10 cellular contexts compared by ENCODE assay signal in genomic region chr2:108377815-108378630, GRCh38. TPM values are rescaled to one million over a fixed set of nuclear protein-coding genes. Genes with fewer than 3 reads are reported as not detected.
DNase-seq lines count a peak whose midpoint lies in the region; ATAC-seq, FAIRE-seq and TF ChIP-seq lines count a peak whose summit lies in the region.
"Had no signal": no experiment of that assay in that cellular context is flagged by ENCODE, and none has a peak within 500 bp of the region (broad histone marks: within the 10 kb centered on the region; RNA-seq: fewer than 3 reads in every experiment).

TSS of gene SULT1C4 (plus strand) at chr2:108377954. CDS start at chr2:108378338, 384 bp downstream.

- peak within 1 kb of the TSS; percentile 63 for H2BK120ac ChIP-seq in mesendoderm (ENCODE audit: low read depth, low read length)

- H3K9me3 ChIP-seq in endothelial cell of umbilical vein (replicated peaks; ENCODE audit: control insufficient read depth, insufficient read depth, low read length) (no peaks in the 10 kb centered on the region), stomach smooth muscle (ENCODE audit: control insufficient read depth in 2 of 2, low read length in 2 of 2) (no peaks in the 10 kb centered on the region), OCI-LY7 (ENCODE audit: low read length) (no peaks in the 10 kb centered on the region)

- intact Hi-C loops in endothelial cell of umbilical vein (cut with micrococcal nuclease) (loop anchor here (1.0 kb wide), 1 partner anchor 11 kb away; no protein-coding TSS in a partner anchor), OCI-LY7 (cut with micrococcal nuclease; ENCODE audit: unreplicated experiment) (no loop called here)

- H3K36me3 ChIP-seq in endothelial cell of umbilical vein (ENCODE audit: control insufficient read depth in 2 of 2, extremely low read depth in 1 of 2, insufficient read depth in 2 of 2, low read length in 2 of 2) = no peaks in the 10 kb centered on the region
- no peaks in the 10 kb centered on the region for H3K36me3 ChIP-seq in mesendoderm (ENCODE audit: control insufficient read depth, insufficient read depth, low read length)
- H3K36me3 ChIP-seq in stomach smooth muscle (ENCODE audit: control insufficient read depth in 2 of 2, insufficient read depth in 2 of 2, low read length in 2 of 2) = no peaks in the 10 kb centered on the region
- no peaks in the 10 kb centered on the region for H3K36me3 ChIP-seq in OCI-LY7 (ENCODE audit: insufficient read depth, low read length)

- peak; percentile 56 for FAIRE-seq in endothelial cell of umbilical vein (lab: Jason Lieb, UNC)

- H3K4me2 ChIP-seq in endothelial cell of umbilical vein (ENCODE audit: insufficient read depth, low read length) (peak within 1 kb of the TSS; percentile 46), mesendoderm (ENCODE audit: low read length) (no peak within 1 kb of the TSS), OCI-LY7 (ENCODE audit: low read length) (no peak within 1 kb of the TSS)

- H3K27ac ChIP-seq in endothelial cell of umbilical vein (ENCODE audit: insufficient read depth, low read depth, low read length) = peak within 1 kb of the TSS; percentile 72
- H3K27ac ChIP-seq in mesendoderm (ENCODE audit: low read depth, low read length) = no peak within 1 kb of the TSS
- peak within 1 kb of the TSS; percentile 49 for H3K27ac ChIP-seq in stomach smooth muscle (ENCODE audit: low read length)
- H3K27ac ChIP-seq in OCI-LY7 (ENCODE audit: low read depth, low read length, poor library complexity, severe bottlenecking) = no peak within 1 kb of the TSS

- no peak within 1 kb of the TSS for H3K23ac ChIP-seq in mesendoderm (ENCODE audit: low read length)

- POLR2A ChIA-PET in endothelial cell of umbilical vein (lab: Charles Lee) (interaction anchor here (0.7 to 1.4 kb wide), 2 partner anchors 10 to 72 kb away, joined by 3 to 4 read pairs; no protein-coding TSS in a partner anchor), OCI-LY7 (lab: Charles Lee) (no interaction called here)

- no peaks in the 10 kb centered on the region for H3K9me2 ChIP-seq in OCI-LY7 (ENCODE audit: insufficient read depth, low read length)

- H3K4me1 ChIP-seq in endothelial cell of umbilical vein (ENCODE audit: control insufficient read depth, extremely low read depth, insufficient read depth, low read length) (peaks cover 13% of the 10 kb centered on the region), mesendoderm (ENCODE audit: control insufficient read depth, low read depth, low read length) (no peaks in the 10 kb centered on the region), stomach smooth muscle (ENCODE audit: control insufficient read depth, insufficient read depth, low read length) (peaks cover 11% of the 10 kb centered on the region), OCI-LY7 (ENCODE audit: insufficient read depth, low read length, poor library complexity, severe bottlenecking) (no peaks in the 10 kb centered on the region)

- CTCF ChIA-PET in endothelial cell of umbilical vein (lab: Charles Lee) (interaction anchor here (0.6 to 2.1 kb wide), 4 partner anchors 11 to 1398 kb away, joined by 3 to 4 read pairs (median 3); no protein-coding TSS in a partner anchor), OCI-LY7 (lab: Charles Lee; ENCODE audit: unreplicated experiment) (no interaction called here)

- H3K56ac ChIP-seq in mesendoderm (ENCODE audit: low read length) = peak within 1 kb of the TSS; percentile 18

- BruUV-seq in endothelial cell of umbilical vein (replicated peaks; lab: Mats Ljungman, UMichigan) = TSS peak; percentile 63
- BruUV-seq in OCI-LY7 (replicated peaks; lab: Mats Ljungman, UMichigan) = no TSS peak

- H3K27me3 ChIP-seq in endothelial cell of umbilical vein (ENCODE audit: control insufficient read depth in 2 of 2, insufficient read depth in 2 of 2, low read length in 2 of 2) (peaks cover 0 to 3% of the 10 kb centered on the region in 2 experiments), mesendoderm (ENCODE audit: insufficient read depth, low read length, poor library complexity) (no peaks in the 10 kb centered on the region), stomach smooth muscle (ENCODE audit: control insufficient read depth in 1 of 2, insufficient read depth in 2 of 2, low read length in 2 of 2) (no peaks in the 10 kb centered on the region)

- H3K4me3 ChIP-seq in endothelial cell of umbilical vein (replicated peaks in 1 of 3; ENCODE audit: insufficient read depth in 1 of 3, low read depth in 1 of 3, low read length in 3 of 3) (peak within 1 kb of the TSS in 2 of 3 experiments; percentile 40 to 41), mesendoderm (ENCODE audit: low read length) (no peak within 1 kb of the TSS), stomach smooth muscle (ENCODE audit: low read length in 2 of 2) (peak within 1 kb of the TSS; percentile 68 to 75), OCI-LY7 (ENCODE audit: low read depth, low read length, poor library complexity, severe bottlenecking) (no peak within 1 kb of the TSS)

- no CpG with 5 or more reads among the region's 13 CpGs for WGBS in mesendoderm (ENCODE audit: extremely low coverage, insufficient coverage, low lambda C conversion rate)

- H4K8ac ChIP-seq in mesendoderm (ENCODE audit: low read depth, low read length) = no peak within 1 kb of the TSS

- H2BK15ac ChIP-seq in mesendoderm (replicated peaks; ENCODE audit: low read depth) = no peak within 1 kb of the TSS

- peak within 1 kb of the TSS; percentile 70 for H3K9ac ChIP-seq in endothelial cell of umbilical vein (replicated peaks; ENCODE audit: extremely low read depth, insufficient read depth, low read length)
- peak within 1 kb of the TSS; percentile 3 for H3K9ac ChIP-seq in mesendoderm (ENCODE audit: low read length)
- H3K9ac ChIP-seq in stomach smooth muscle (ENCODE audit: low read length in 2 of 2) = peak within 1 kb of the TSS; percentile 30 to 71

- H4K5ac ChIP-seq in mesendoderm (ENCODE audit: low read length) = no peak within 1 kb of the TSS

- H2AFZ ChIP-seq in endothelial cell of umbilical vein (ENCODE audit: low read depth, low read length) = peak within 1 kb of the TSS; percentile 96
- no peak within 1 kb of the TSS for H2AFZ ChIP-seq in OCI-LY7 (ENCODE audit: low read length)

- dilution Hi-C loops in endothelial cell of umbilical vein (cut with MboI; ENCODE audit: extremely low pct_ligation_motif_present, low sequenced_read_pairs) = no loop called here

- TF ChIP-seq CTCF in endothelial cell of umbilical vein (IDR thresholded peaks at IDR 0.05; ENCODE audit: extremely low read depth in 1 of 2, insufficient read depth in 1 of 2, low read depth in 1 of 2, low read length in 2 of 2) (no peak), OCI-LY7 (conservative IDR thresholded peaks at IDR 0.05; ENCODE audit: low read length) (no peak)

- H3K9me1 ChIP-seq in endothelial cell of umbilical vein (replicated peaks; ENCODE audit: control insufficient read depth, extremely low read depth, insufficient read depth, low read length) = no peaks in the 10 kb centered on the region

- no peaks in the 10 kb centered on the region for H3K79me1 ChIP-seq in mesendoderm (ENCODE audit: low read length)

- H3K4ac ChIP-seq in mesendoderm (ENCODE audit: low read depth, low read length) = peak within 1 kb of the TSS; percentile 25

- H4K20me1 ChIP-seq in endothelial cell of umbilical vein (replicated peaks; ENCODE audit: control insufficient read depth, extremely low read depth, insufficient read depth, low read length) = no peaks in the 10 kb centered on the region
- no peaks in the 10 kb centered on the region for H4K20me1 ChIP-seq in OCI-LY7 (ENCODE audit: insufficient read depth, low read length)

- H2AK5ac ChIP-seq in mesendoderm (ENCODE audit: low read length) = no peak within 1 kb of the TSS

- peak within 1 kb of the TSS; percentile 76 for H3K18ac ChIP-seq in mesendoderm (ENCODE audit: low read length)

- H3K79me2 ChIP-seq in endothelial cell of umbilical vein (ENCODE audit: control insufficient read depth, insufficient read depth, low read length) = no peaks in the 10 kb centered on the region
- H3K79me2 ChIP-seq in mesendoderm (ENCODE audit: control insufficient read depth, insufficient read depth, low read length) = no peaks in the 10 kb centered on the region
- no peaks in the 10 kb centered on the region for H3K79me2 ChIP-seq in OCI-LY7 (ENCODE audit: insufficient read depth, low read depth, low read length)

- no peak within 1 kb of the TSS for H2BK5ac ChIP-seq in mesendoderm (ENCODE audit: low read length)

- peak; percentile 21 for DNase-seq in NCI-H2227 treated with DMSO at 0.1 percent for 48 hours (lab: John Stamatoyannopoulos, UW)
- DNase-seq in endothelial cell of umbilical vein (ENCODE audit: low read depth, low spot score) = peak; percentile 95
- peak; percentile 49 for DNase-seq in mesendoderm
- no peak for DNase-seq in SIG-M5 treated with dmso at 0.1 percent for 504 hours (lab: John Stamatoyannopoulos, UW; ENCODE audit: unreplicated experiment)
- no peak for DNase-seq in GOT3 (lab: John Stamatoyannopoulos, UW)
- DNase-seq in OCI-LY7 (ENCODE audit: low spot score) = no peak
- DNase-seq: activated naive CD8-positive, alpha-beta T cell treated with anti-CD3 and anti-CD28 coated beads, Interleukin-2, amount 10 ng/mL, durations not matched to agents 7 days and 5 days; SIG-M5 had no signal

- ATAC-seq in GM21825 (IDR thresholded peaks at IDR 0.05; ENCODE audit: unreplicated experiment) = no peak

- peak; percentile 52 for TF ChIP-seq POLR2A in endothelial cell of umbilical vein (IDR thresholded peaks at IDR 0.05; ENCODE audit: low read depth, low read length)

TF ChIP-seq in endothelial cell of umbilical vein, 7 proteins besides CTCF, POLR2A, EP300 and RAD21:
- TF ChIP-seq FOS (IDR thresholded peaks at IDR 0.05; ENCODE audit: borderline replicate concordance, insufficient read depth, low read length) (no peak), EZH2 (IDR thresholded peaks at IDR 0.05; ENCODE audit: borderline replicate concordance, low read depth, low read length, severe bottlenecking) (no peak)

RNA-seq across cellular contexts. Expression of gene SULT1C4, which starts in this region (rescaled TPM):
- total RNA-seq in endothelial cell of umbilical vein = 28.2 and 29.3 TPM in 2 replicates
- 12.0 and 17.2 TPM in 2 replicates for polyA plus RNA-seq in endothelial cell of umbilical vein
- polyA plus RNA-seq in endothelial cell of umbilical vein (2011; cell fraction: cytosol; rRNA removed) = 8.3 and 9.0 TPM in 2 replicates
- 45.7 and 46.1 TPM in 2 replicates for polyA plus RNA-seq in endothelial cell of umbilical vein (2011; cell fraction: nucleus; rRNA removed)
- 6.4 and 17.5 TPM in 2 replicates for polyA plus RNA-seq in endothelial cell of umbilical vein (2012)
- 17.5 and 19.1 TPM in 2 replicates for polyA minus RNA-seq in endothelial cell of umbilical vein
- polyA minus RNA-seq in endothelial cell of umbilical vein (2011; cell fraction: cytosol; rRNA and poly(A)+ RNA removed) = not detected
- polyA minus RNA-seq in endothelial cell of umbilical vein (2011; cell fraction: nucleus; rRNA and poly(A)+ RNA removed) = 37.5 and 40.7 TPM in 2 replicates
- 1.2 TPM for polyA plus RNA-seq in mesendoderm (2013, experiment 1 of 2)
- 0.95 TPM for polyA plus RNA-seq in mesendoderm (2013, experiment 2 of 2)
- total RNA-seq in OCI-LY7 (2014; rRNA removed; shearing (Covaris generic)) = not detected in 2 replicates
- not detected in 2 replicates for total RNA-seq in OCI-LY7 (2022)
- total RNA-seq: activated naive CD8-positive, alpha-beta T cell treated with anti-CD3 and anti-CD28 coated beads, Interleukin-2, amount 10 ng/mL, durations not matched to agents 7 days and 5 days had no signal

Comparison
In these comparisons a context has a peak if more than half of its experiments do, and no peak if none do; other contexts are left out.
1. RNA of gene SULT1C4 (total RNA-seq): 28.2 to 29.3 TPM in endothelial cell of umbilical vein; not detected in OCI-LY7; every median in the first group is over 10 times any median in the second.
2. DNase-seq: peak in NCI-H2227 treated with DMSO at 0.1 percent for 48 hours (single experiment), endothelial cell of umbilical vein (single experiment) and mesendoderm (single experiment); none in SIG-M5 treated with dmso at 0.1 percent for 504 hours (single experiment), GOT3 (single experiment) and OCI-LY7 (single experiment).
3. H3K27ac ChIP-seq: peak in endothelial cell of umbilical vein (single experiment) and stomach smooth muscle (single experiment); none in mesendoderm (single experiment) and OCI-LY7 (single experiment).
4. H3K4me3 ChIP-seq: peak in endothelial cell of umbilical vein (2 of 3) and stomach smooth muscle (2 of 2); none in mesendoderm (single experiment) and OCI-LY7 (single experiment).
5. H3K9ac ChIP-seq: peak in every context shown above with its lines; median percentile 70 in endothelial cell of umbilical vein; 50 in stomach smooth muscle; 3 in mesendoderm.